ENCODE assay signal across 14 cellular contexts in the genomic region with DNA sequence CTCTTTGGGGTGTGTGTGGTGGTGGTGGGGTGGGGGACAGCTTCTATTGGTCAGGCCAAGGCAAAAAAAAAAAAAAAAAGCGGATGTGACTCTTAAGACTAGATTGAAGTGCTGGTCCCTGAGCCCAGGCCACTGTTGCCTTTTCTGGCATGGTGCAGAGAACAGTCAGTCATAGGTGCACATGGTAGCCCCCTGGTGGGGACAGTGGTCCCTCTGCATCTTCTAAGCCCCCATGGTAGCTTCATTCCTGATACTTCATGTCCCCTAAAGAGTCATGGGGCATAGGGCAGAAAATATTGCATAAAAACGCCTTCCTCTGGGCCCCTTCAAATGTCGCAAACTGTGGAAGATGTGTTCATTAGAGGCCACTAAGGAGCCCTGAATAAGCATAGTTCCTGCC.
A peak's percentile ranks its signal among the peaks of the same experiment; 100 is the strongest.
DNase-seq lines count a peak whose midpoint lies in the region; ATAC-seq and TF ChIP-seq lines count a peak whose summit lies in the region.
"Had no signal": no experiment of that assay in that cellular context is flagged by ENCODE, and none has a peak within 500 bp of the region (broad histone marks: within the 10 kb centered on the region; RNA-seq: fewer than 3 reads in every experiment).

No MANE protein-coding gene starts in this region.

- CTCF ChIA-PET in activated CD4-positive, alpha-beta memory T cell treated with anti-CD3 and anti-CD28 coated beads, Interleukin-2, amount 10 ng/mL, durations not matched to agents 7 days and 5 days (lab: Charles Lee), result interaction anchor here (0.6 kb wide), 1 partner anchor 1334 kb away, joined by 3 read pairs; no protein-coding TSS in a partner anchor
- CTCF ChIA-PET in activated CD4-positive, alpha-beta memory T cell treated with anti-CD3 and anti-CD28 coated beads for 36 hours (lab: Charles Lee), result no interaction called here

- 75 to 86% methylated on average over 3 of the region's 3 CpGs for WGBS in aorta, 2 donors

- DNase-seq in activated CD4-positive, alpha-beta memory T cell treated with anti-CD3 and anti-CD28 coated beads, Interleukin-2, amount 10 ng/mL, durations not matched to agents 7 days and 5 days, result peak; percentile 9
- no peak for DNase-seq in activated CD4-positive, alpha-beta memory T cell treated with anti-CD3 and anti-CD28 coated beads for 36 hours
- DNase-seq in COR-L47 (lab: John Stamatoyannopoulos, UW), result peak; percentile 13
- peak; percentile 28 for DNase-seq in WERI-Rb-1
- no peak for DNase-seq in aorta
- no peak for DNase-seq in cerebellum (ENCODE audit: low spot score)
- DNase-seq: BE2C; CD4-positive, alpha-beta memory T cell; HCEC 1CT; IMR-90 had no signal

- H3K27me3 Mint-ChIP-seq in activated CD4-positive, alpha-beta memory T cell treated with anti-CD3 and anti-CD28 coated beads, Interleukin-2, amount 10 ng/mL, durations not matched to agents 7 days and 5 days, result peaks cover 5% of the 10 kb centered on the region
- H3K27me3 Mint-ChIP-seq in activated CD4-positive, alpha-beta memory T cell treated with anti-CD3 and anti-CD28 coated beads for 36 hours, result peaks cover 19% of the 10 kb centered on the region

- POLR2A ChIA-PET in activated CD4-positive, alpha-beta memory T cell treated with anti-CD3 and anti-CD28 coated beads, Interleukin-2, amount 10 ng/mL, durations not matched to agents 7 days and 5 days (lab: Charles Lee), result no interaction called here
- POLR2A ChIA-PET in activated CD4-positive, alpha-beta memory T cell treated with anti-CD3 and anti-CD28 coated beads for 36 hours (lab: Charles Lee), result no interaction called here

- H3K9ac ChIP-seq in BLaER1 treated with 17β-estradiol and CSF1 and Interleukin-3, amounts not matched to agents 10 nM and 100 nM, result no peak overlapping the region
- H3K9ac ChIP-seq: GM23248 had no signal

- H3K4me3 Mint-ChIP-seq in activated CD4-positive, alpha-beta memory T cell treated with anti-CD3 and anti-CD28 coated beads, Interleukin-2, amount 10 ng/mL, durations not matched to agents 7 days and 5 days, result no peak overlapping the region
- no peak overlapping the region for H3K4me3 Mint-ChIP-seq in activated CD4-positive, alpha-beta memory T cell treated with anti-CD3 and anti-CD28 coated beads for 36 hours
- H3K4me3 Mint-ChIP-seq: CD14-positive monocyte; CD4-positive, alpha-beta memory T cell had no signal

- ATAC-seq in aorta (ENCODE audit: low FRiP score), result no peak

- H3K9me3 ChIP-seq in BLaER1 treated with 17β-estradiol and CSF1 and Interleukin-3, amounts not matched to agents 10 nM and 100 nM (replicated peaks in 1 of 11), result no peaks in the 10 kb centered on the region
- H3K9me3 ChIP-seq in WERI-Rb-1 (ENCODE audit: severe bottlenecking) (no peaks in the 10 kb centered on the region), aorta (ENCODE audit: control insufficient read depth, low read length) (peaks cover 1% of the 10 kb centered on the region)
- H3K9me3 ChIP-seq: BE2C had no signal

- H3K4me1 ChIP-seq in BLaER1 treated with 17β-estradiol and CSF1 and Interleukin-3, amounts not matched to agents 10 nM and 100 nM, result peaks cover 21 to 82% (median 72%) of the 10 kb centered on the region in 10 experiments
- no peaks in the 10 kb centered on the region for H3K4me1 ChIP-seq in aorta (ENCODE audit: control insufficient read depth in 1 of 2, insufficient read depth in 2 of 2, low read length in 2 of 2)
- H3K4me1 ChIP-seq: BE2C had no signal

- H3K36me3 ChIP-seq in BLaER1 treated with 17β-estradiol and CSF1 and Interleukin-3, amounts not matched to agents 10 nM and 100 nM, result no peaks in the 10 kb centered on the region
- H3K36me3 ChIP-seq in WERI-Rb-1 (no peaks in the 10 kb centered on the region), aorta (ENCODE audit: control insufficient read depth in 1 of 2, insufficient read depth in 2 of 2, low read length in 1 of 2) (no peaks in the 10 kb centered on the region)
- H3K36me3 ChIP-seq: BE2C had no signal

- peak overlapping the region in 9 of 11 experiments; percentile 5 to 96 (median 89); a peak in 17 of 22 replicates for H3K4me2 ChIP-seq in BLaER1 treated with 17β-estradiol and CSF1 and Interleukin-3, amounts not matched to agents 10 nM and 100 nM

- H3K27me3 ChIP-seq in BLaER1 treated with 17β-estradiol and CSF1 and Interleukin-3, amounts not matched to agents 10 nM and 100 nM, result peaks cover 0 to 9% (median 0%) of the 10 kb centered on the region in 11 experiments; a peak in 1 of 22 replicates
- H3K27me3 ChIP-seq in WERI-Rb-1 (ENCODE audit: insufficient read depth, low read depth, severe bottlenecking) (no peaks in the 10 kb centered on the region), aorta (ENCODE audit: control insufficient read depth in 1 of 2, insufficient read depth in 2 of 2, low read length in 1 of 2) (no peaks in the 10 kb centered on the region)
- H3K27me3 ChIP-seq: BE2C had no signal

- peaks cover 0 to 5% (median 0%) of the 10 kb centered on the region in 11 experiments; a peak in 1 of 22 replicates for H4K20me1 ChIP-seq in BLaER1 treated with 17β-estradiol and CSF1 and Interleukin-3, amounts not matched to agents 10 nM and 100 nM

- H3K4me3 ChIP-seq in BLaER1 treated with 17β-estradiol and CSF1 and Interleukin-3, amounts not matched to agents 10 nM and 100 nM, result no peak overlapping the region
- H3K4me3 ChIP-seq in WERI-Rb-1 (ENCODE audit: low read depth, low read length), result no peak overlapping the region
- no peak overlapping the region for H3K4me3 ChIP-seq in aorta (ENCODE audit: low read length in 2 of 2)
- H3K4me3 ChIP-seq: GM23248, K562 had no signal

- intact Hi-C loops in activated CD4-positive, alpha-beta memory T cell treated with anti-CD3 and anti-CD28 coated beads for 36 hours (cut with micrococcal nuclease), result loop anchor here (10.0 kb wide), 1 partner anchor 106 kb away; no protein-coding TSS in a partner anchor
- intact Hi-C loops in aorta (cut with DNase I), result no loop called here

- H3K36me3 Mint-ChIP-seq in activated CD4-positive, alpha-beta memory T cell treated with anti-CD3 and anti-CD28 coated beads, Interleukin-2, amount 10 ng/mL, durations not matched to agents 7 days and 5 days (ENCODE audit: low read depth), result no peaks in the 10 kb centered on the region
- H3K36me3 Mint-ChIP-seq in activated CD4-positive, alpha-beta memory T cell treated with anti-CD3 and anti-CD28 coated beads for 36 hours, result no peaks in the 10 kb centered on the region
- H3K36me3 Mint-ChIP-seq: CD14-positive monocyte; CD4-positive, alpha-beta memory T cell had no signal

- TF ChIP-seq CTCF in WERI-Rb-1 (IDR thresholded peaks at IDR 0.05; ENCODE audit: low read depth, low read length), result peak; percentile 58

- no peak overlapping the region for H3K27ac Mint-ChIP-seq in activated CD4-positive, alpha-beta memory T cell treated with anti-CD3 and anti-CD28 coated beads, Interleukin-2, amount 10 ng/mL, durations not matched to agents 7 days and 5 days
- H3K27ac Mint-ChIP-seq in activated CD4-positive, alpha-beta memory T cell treated with anti-CD3 and anti-CD28 coated beads for 36 hours, result no peak overlapping the region
- H3K27ac Mint-ChIP-seq: CD14-positive monocyte; CD4-positive, alpha-beta memory T cell had no signal

- no peak overlapping the region for H3K27ac ChIP-seq in BLaER1 treated with 17β-estradiol and CSF1 and Interleukin-3, amounts not matched to agents 10 nM and 100 nM
- H3K27ac ChIP-seq in WERI-Rb-1, result no peak overlapping the region
- no peak overlapping the region for H3K27ac ChIP-seq in aorta (ENCODE audit: low read depth in 1 of 2, low read length in 2 of 2)
- H3K27ac ChIP-seq: GM23248 had no signal

- no peaks in the 10 kb centered on the region for H3K4me1 Mint-ChIP-seq in activated CD4-positive, alpha-beta memory T cell treated with anti-CD3 and anti-CD28 coated beads, Interleukin-2, amount 10 ng/mL, durations not matched to agents 7 days and 5 days
- H3K4me1 Mint-ChIP-seq in activated CD4-positive, alpha-beta memory T cell treated with anti-CD3 and anti-CD28 coated beads for 36 hours (ENCODE audit: low read depth), result no peaks in the 10 kb centered on the region
- H3K4me1 Mint-ChIP-seq: CD14-positive monocyte; CD4-positive, alpha-beta memory T cell had no signal

- no peaks in the 10 kb centered on the region for H3K9me3 Mint-ChIP-seq in activated CD4-positive, alpha-beta memory T cell treated with anti-CD3 and anti-CD28 coated beads, Interleukin-2, amount 10 ng/mL, durations not matched to agents 7 days and 5 days
- no peaks in the 10 kb centered on the region for H3K9me3 Mint-ChIP-seq in activated CD4-positive, alpha-beta memory T cell treated with anti-CD3 and anti-CD28 coated beads for 36 hours
- H3K9me3 Mint-ChIP-seq: CD14-positive monocyte had no signal

Comparison
In these comparisons a context has a peak if more than half of its experiments do, and no peak if none do; other contexts are left out.
1. DNase-seq: peak in activated CD4-positive, alpha-beta memory T cell treated with anti-CD3 and anti-CD28 coated beads, Interleukin-2, amount 10 ng/mL, durations not matched to agents 7 days and 5 days (single experiment), COR-L47 (single experiment) and WERI-Rb-1 (single experiment); none in activated CD4-positive, alpha-beta memory T cell treated with anti-CD3 and anti-CD28 coated beads for 36 hours (single experiment), aorta (0 of 2) and cerebellum (single experiment).